Comparison of ENCODE assay signal across 1 cellular context in genomic region chr6:158003910-158004695, GRCh38.
A peak's percentile ranks its signal among the peaks of the same experiment; 100 is the strongest.
TF ChIP-seq lines count a peak whose summit lies in the region.

No MANE protein-coding gene starts in this region.

TF ChIP-seq in K562, 482 proteins besides CTCF, POLR2A, EP300 and RAD21 (continued from another document and continues in another):
- peak; percentile 93 for TF ChIP-seq RNF219 (CRISPR knock-in tag; IDR thresholded peaks at IDR 0.05)
- no peak for TF ChIP-seq ZNF277 (CRISPR knock-in tag; IDR thresholded peaks at IDR 0.05; ENCODE audit: borderline replicate concordance)
- TF ChIP-seq KLF6 (CRISPR knock-in tag; IDR thresholded peaks at IDR 0.05; ENCODE audit: borderline replicate concordance): peak; percentile 99
- TF ChIP-seq GABPB1 (CRISPR knock-in tag; IDR thresholded peaks at IDR 0.05): 0 out of 2 replicates have a peak, but pooled peaks have one; percentile 22
- TF ChIP-seq TCFL5 (CRISPR knock-in tag; conservative IDR thresholded peaks at IDR 0.05): peak; percentile 98
- 0 out of 4 replicates have a peak, but pooled peaks of 1 of the 2 experiments have one; percentile 27 for TF ChIP-seq HDAC1 (IDR thresholded peaks at IDR 0.05)
- TF ChIP-seq HMG20A (CRISPR knock-in tag; conservative IDR thresholded peaks at IDR 0.05): peak; percentile 88
- peak; percentile 99 for TF ChIP-seq THRB (CRISPR knock-in tag; conservative IDR thresholded peaks at IDR 0.05)
- TF ChIP-seq POLR2H (tag; IDR thresholded peaks at IDR 0.05; ENCODE audit: low read depth): peak; percentile 81
- TF ChIP-seq PHB (CRISPR knock-in tag; IDR thresholded peaks at IDR 0.05): 0 out of 2 replicates have a peak, but pooled peaks have one; percentile 44
- TF ChIP-seq TEAD4 (IDR thresholded peaks at IDR 0.05; ENCODE audit: low read length): peak; percentile 29; the same call in 1 of the 2 replicates
- TF ChIP-seq TEAD4 (CRISPR knock-in tag; IDR thresholded peaks at IDR 0.05; ENCODE audit: borderline replicate concordance): no peak
- peak in 2 of 3 experiments; percentile 37 to 91; a peak in 3 of 6 replicates for TF ChIP-seq ZBTB11 (CRISPR knock-in tag; IDR thresholded peaks at IDR 0.05)
- TF ChIP-seq ZNF212 (CRISPR knock-in tag; IDR thresholded peaks at IDR 0.05): peak; percentile 98
- TF ChIP-seq TCF15 (CRISPR knock-in tag; IDR thresholded peaks at IDR 0.05): peak; percentile 92; the same call in 1 of the 2 replicates
- TF ChIP-seq ZNF23 (CRISPR knock-in tag; IDR thresholded peaks at IDR 0.05): peak; percentile 78
- no peak for TF ChIP-seq PURB (CRISPR knock-in tag; IDR thresholded peaks at IDR 0.05; ENCODE audit: low read depth)
- peak; percentile 99 for TF ChIP-seq ZBTB9 (CRISPR knock-in tag; IDR thresholded peaks at IDR 0.05)
- peak; percentile 87 for TF ChIP-seq ZFP1 (CRISPR knock-in tag; IDR thresholded peaks at IDR 0.05)
- peak; percentile 90 for TF ChIP-seq ZSCAN32 (CRISPR knock-in tag; IDR thresholded peaks at IDR 0.05)
- TF ChIP-seq ZNF395 (CRISPR knock-in tag; IDR thresholded peaks at IDR 0.05): peak; percentile 100
- TF ChIP-seq PTRF (tag; IDR thresholded peaks at IDR 0.05): peak; percentile 98
- no peak for TF ChIP-seq RBM14 (IDR thresholded peaks at IDR 0.05; ENCODE audit: borderline replicate concordance, insufficient read depth, low read depth, low read length)
- TF ChIP-seq NRF1 (conservative IDR thresholded peaks at IDR 0.05 in 1 of 2, IDR thresholded peaks at IDR 0.05 in 1 of 2): no peak
- peak; percentile 96 for TF ChIP-seq TEAD2 (tag; IDR thresholded peaks at IDR 0.05)
- TF ChIP-seq SRSF1 (IDR thresholded peaks at IDR 0.05; ENCODE audit: low read depth, low read length): no peak
- TF ChIP-seq ZNF695 (CRISPR knock-in tag; IDR thresholded peaks at IDR 0.05): peak; percentile 99
- TF ChIP-seq MLX (CRISPR knock-in tag; conservative IDR thresholded peaks at IDR 0.05): peak in 1 of 2 experiments; percentile 80; a peak in 1 of 4 replicates
- no peak for TF ChIP-seq E2F8 (IDR thresholded peaks at IDR 0.05; ENCODE audit: low read depth, partially characterized antibody)
- TF ChIP-seq ZNF324 (CRISPR knock-in tag; IDR thresholded peaks at IDR 0.05): peak; percentile 87
- peak; percentile 99 for TF ChIP-seq ZBTB26 (CRISPR knock-in tag; IDR thresholded peaks at IDR 0.05)
- peak; percentile 18; the same call in 1 of the 2 replicates for TF ChIP-seq CEBPB (tag; IDR thresholded peaks at IDR 0.05)
- TF ChIP-seq CREB5 (CRISPR knock-in tag; IDR thresholded peaks at IDR 0.05): peak; percentile 97
- TF ChIP-seq ERF (CRISPR knock-in tag; IDR thresholded peaks at IDR 0.05): peak; percentile 99
- peak; percentile 96 for TF ChIP-seq KDM2B (CRISPR knock-in tag; IDR thresholded peaks at IDR 0.05)
- TF ChIP-seq CTCFL (IDR thresholded peaks at IDR 0.05; ENCODE audit: borderline replicate concordance, insufficient read depth, low read depth, low read length, poor library complexity, severe bottlenecking): no peak
- TF ChIP-seq ATF1 (CRISPR knock-in tag; IDR thresholded peaks at IDR 0.05): no peak
- TF ChIP-seq ATF1 (tag; IDR thresholded peaks at IDR 0.05): peak; percentile 75
- TF ChIP-seq MTA2 (IDR thresholded peaks at IDR 0.05; ENCODE audit: low read depth): no peak
- TF ChIP-seq ZNF134 (CRISPR knock-in tag; conservative IDR thresholded peaks at IDR 0.05): peak; percentile 89
- TF ChIP-seq PPARD (CRISPR knock-in tag; IDR thresholded peaks at IDR 0.05): peak; percentile 90
